ENCODE assay signal across 28 cellular contexts in the genomic region with DNA sequence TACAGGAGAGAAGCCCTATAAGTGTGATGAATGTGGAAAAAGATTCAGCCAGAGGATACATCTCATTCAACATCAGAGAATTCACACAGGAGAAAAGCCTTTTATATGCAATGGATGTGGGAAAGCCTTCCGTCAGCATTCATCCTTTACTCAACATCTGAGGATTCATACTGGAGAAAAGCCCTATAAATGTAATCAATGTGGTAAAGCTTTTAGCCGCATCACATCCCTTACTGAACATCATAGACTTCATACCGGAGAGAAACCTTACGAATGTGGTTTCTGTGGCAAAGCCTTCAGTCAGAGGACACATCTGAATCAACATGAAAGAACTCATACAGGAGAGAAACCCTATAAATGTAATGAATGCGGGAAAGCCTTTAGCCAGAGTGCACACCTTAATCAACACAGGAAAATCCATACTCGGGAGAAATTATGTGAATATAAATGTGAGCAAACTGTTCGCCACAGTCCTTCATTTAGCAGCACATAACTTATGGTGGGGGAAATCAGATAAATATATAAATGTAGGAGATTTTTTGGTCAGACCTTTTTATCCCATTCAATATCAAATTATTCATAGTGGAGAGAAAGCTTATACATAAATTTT.
"Had no signal": no experiment of that assay in that cellular context is flagged by ENCODE, and none has a peak within 500 bp of the region (broad histone marks: within the 10 kb centered on the region; RNA-seq: fewer than 3 reads in every experiment).

No MANE protein-coding gene starts in this region.

- H3K27me3 ChIP-seq: dorsolateral prefrontal cortex, pancreas, transverse colon had no signal

- H3K27ac ChIP-seq: coronary artery, dorsolateral prefrontal cortex, pancreas, prostate gland, transverse colon had no signal

- DNase-seq: activated B cell treated with CpG ODN at 0.5 μM for 24 hours; activated CD4-positive, alpha-beta T cell treated with anti-CD3 and anti-CD28 coated beads, Interleukin-2, amount 50 U/mL, for 1 hour; activated CD8-positive, alpha-beta T cell treated with anti-CD3 and anti-CD28 coated beads for 36 hours; activated naive CD4-positive, alpha-beta T cell; activated T-cell treated with anti-CD3 and anti-CD28 coated beads, Interleukin-2, amount 50 U/mL, for 48 hours; aorta; dorsolateral prefrontal cortex; effector memory CD4-positive, alpha-beta T cell; foreskin fibroblast; head of caudate nucleus; hippocampal formation; left colon; midbrain; naive thymus-derived CD4-positive, alpha-beta T cell; nucleus accumbens; pancreas; retina; stimulated activated CD4-positive, alpha-beta T cell treated with anti-CD3 and anti-CD28 coated beads, Interleukin-15, amount 100 ng/mL, for 24 hours; stimulated activated naive CD4-positive, alpha-beta T cell treated with Interleukin-2 at 50 U/mL for 16 hours; transverse colon had no signal

- H3K27me3 Mint-ChIP-seq: activated B cell treated with CpG ODN at 0.5 μM for 24 hours; activated CD8-positive, alpha-beta T cell treated with anti-CD3 and anti-CD28 coated beads for 36 hours; naive thymus-derived CD4-positive, alpha-beta T cell had no signal

- H3K27ac Mint-ChIP-seq: activated B cell treated with CpG ODN at 0.5 μM for 24 hours; activated CD8-positive, alpha-beta T cell treated with anti-CD3 and anti-CD28 coated beads for 36 hours; activated naive CD4-positive, alpha-beta T cell treated with anti-CD3 and anti-CD28 coated beads, Interleukin-2, amount 50 U/mL, for 72 hours; brain; naive thymus-derived CD4-positive, alpha-beta T cell; T-helper 2 cell treated with Interferon-gamma antibody and Interleukin-4, amounts not matched to agents 5 μg/mL and 100 μg/mL, for 36 hours had no signal

- H3K9me3 ChIP-seq: prostate gland had no signal

- H3K4me1 Mint-ChIP-seq: activated B cell treated with CpG ODN at 0.5 μM for 24 hours; brain; naive thymus-derived CD4-positive, alpha-beta T cell; neural crest cell had no signal

- FAIRE-seq: endothelial cell of umbilical vein, keratinocyte, pancreas had no signal

- H3K36me3 ChIP-seq: prostate gland had no signal

- H3K4me1 ChIP-seq: pancreas, prostate gland, transverse colon had no signal

- H3K4me3 Mint-ChIP-seq: activated B cell treated with CpG ODN at 0.5 μM for 24 hours; activated CD8-positive, alpha-beta T cell treated with anti-CD3 and anti-CD28 coated beads for 36 hours; brain; naive thymus-derived CD4-positive, alpha-beta T cell; neural crest cell; T-helper 2 cell treated with Interferon-gamma antibody and Interleukin-4, amounts not matched to agents 5 μg/mL and 100 μg/mL, for 36 hours had no signal

- H3K4me3 ChIP-seq: coronary artery, dorsolateral prefrontal cortex, pancreas, prostate gland, transverse colon had no signal

- ATAC-seq: activated CD8-positive, alpha-beta T cell treated with anti-CD3 and anti-CD28 coated beads for 36 hours; left colon; naive thymus-derived CD4-positive, alpha-beta T cell; pancreas had no signal
